23 cellular contexts compared by ENCODE assay signal in genomic region chr4:171449082-171449481, GRCh38.
"Had no signal": no experiment of that assay in that cellular context is flagged by ENCODE, and none has a peak within 500 bp of the region (broad histone marks: within the 10 kb centered on the region; RNA-seq: fewer than 3 reads in every experiment).

No MANE protein-coding gene starts in this region.

- H3K27ac Mint-ChIP-seq: dendritic cell treated with granulocyte-macrophage colony-stimulating factor and Interleukin-4, amounts not matched to agents 40 ng/mL and 50 ng/mL, for 4 days; effector memory CD8-positive, alpha-beta T cell; endodermal cell; mesothelial cell of epicardium had no signal

- H3K4me1 Mint-ChIP-seq: endodermal cell had no signal

- DNase-seq: effector CD8-positive, alpha-beta T cell; effector memory CD8-positive, alpha-beta T cell; endodermal cell; erythroblast; esophagus squamous epithelium; foreskin fibroblast; foreskin melanocyte; gastrocnemius medialis; glutamatergic neuron; head of caudate nucleus; heart right ventricle; hippocampal formation; left cardiac atrium; left lung; left ventricle myocardium superior; lower lobe of right lung; mesenchymal stem cell; mucosa of descending colon had no signal

- H3K4me3 ChIP-seq: coronary artery, esophagus squamous epithelium, gastrocnemius medialis, heart right ventricle, left lung, lower lobe of right lung, mucosa of descending colon had no signal

- H3K36me3 ChIP-seq: esophagus squamous epithelium, gastrocnemius medialis, heart right ventricle, left lung, lower lobe of right lung had no signal

- H3K9me3 Mint-ChIP-seq: dendritic cell treated with granulocyte-macrophage colony-stimulating factor and Interleukin-4, amounts not matched to agents 40 ng/mL and 50 ng/mL, for 4 days; endodermal cell; mesothelial cell of epicardium had no signal

- H3K4me3 Mint-ChIP-seq: dendritic cell treated with granulocyte-macrophage colony-stimulating factor and Interleukin-4, amounts not matched to agents 40 ng/mL and 50 ng/mL, for 4 days; effector memory CD8-positive, alpha-beta T cell; endodermal cell; mesothelial cell of epicardium had no signal

- H3K9me3 ChIP-seq: esophagus squamous epithelium, gastrocnemius medialis, left lung, lower lobe of right lung, mucosa of descending colon had no signal

- H3K27me3 ChIP-seq: esophagus squamous epithelium, gastrocnemius medialis, heart right ventricle, left lung had no signal

- ATAC-seq: effector memory CD8-positive, alpha-beta T cell; esophagus mucosa; gastrocnemius medialis; heart right ventricle; left cardiac atrium; left lung; left ventricle myocardium superior; lower lobe of right lung; mucosa of descending colon had no signal

- H3K27me3 Mint-ChIP-seq: dendritic cell treated with granulocyte-macrophage colony-stimulating factor and Interleukin-4, amounts not matched to agents 40 ng/mL and 50 ng/mL, for 4 days; effector memory CD8-positive, alpha-beta T cell had no signal

- H3K36me3 Mint-ChIP-seq: mesothelial cell of epicardium had no signal

- H3K4me1 ChIP-seq: esophagus squamous epithelium, gastrocnemius medialis, heart right ventricle, left lung, lower lobe of right lung had no signal

- H3K27ac ChIP-seq: coronary artery, epithelial cell of prostate, esophagus squamous epithelium, gastrocnemius medialis, heart right ventricle, left lung, lower lobe of right lung had no signal
